13 cellular contexts compared by ENCODE assay signal in genomic region chr13:50153401-50153800, GRCh38.
DNase-seq lines count a peak whose midpoint lies in the region; ATAC-seq and TF ChIP-seq lines count a peak whose summit lies in the region.
"Had no signal": no experiment of that assay in that cellular context is flagged by ENCODE, and none has a peak within 500 bp of the region (broad histone marks: within the 10 kb centered on the region; RNA-seq: fewer than 3 reads in every experiment).

No MANE protein-coding gene starts in this region.

- H3K4me2 ChIP-seq in BLaER1 = peak overlapping the region; percentile 48
- peak overlapping the region; percentile 74 for H3K4me2 ChIP-seq in OCI-LY1 (ENCODE audit: low read length)
- H3K4me2 ChIP-seq in fibroblast of lung (ENCODE audit: extremely low read depth, insufficient read depth, low read length) = peak overlapping the region; percentile 64

- H3K36me3 Mint-ChIP-seq in activated naive CD8-positive, alpha-beta T cell treated with anti-CD3 and anti-CD28 coated beads for 36 hours = no peaks in the 10 kb centered on the region

- peaks cover 9% of the 10 kb centered on the region for H3K27me3 Mint-ChIP-seq in activated naive CD8-positive, alpha-beta T cell treated with anti-CD3 and anti-CD28 coated beads for 36 hours

- H3K9me3 Mint-ChIP-seq in activated naive CD8-positive, alpha-beta T cell treated with anti-CD3 and anti-CD28 coated beads for 36 hours = no peaks in the 10 kb centered on the region
- H3K9me3 Mint-ChIP-seq: T-helper 1 cell treated with Interleukin-12 subunit alpha and Interleukin-12 subunit beta and Interleukin-4 antibody, amounts not matched to agents 30 μg/mL and 1 μg/mL, for 36 hours had no signal

- TF ChIP-seq CTCF in OCI-LY1 (IDR thresholded peaks at IDR 0.05; ENCODE audit: low read length) (no peak), fibroblast of lung (conservative IDR thresholded peaks at IDR 0.05 in 1 of 2, IDR thresholded peaks at IDR 0.05 in 1 of 2; ENCODE audit: low read depth in 1 of 2, low read length in 2 of 2) (no peak)

- ATAC-seq in GM18511 (IDR thresholded peaks at IDR 0.05; ENCODE audit: unreplicated experiment) = peak; percentile 11
- no peak for ATAC-seq in HG02610 (IDR thresholded peaks at IDR 0.05; ENCODE audit: unreplicated experiment)

- peak overlapping the region; percentile 48 for H2AFZ ChIP-seq in OCI-LY1 (ENCODE audit: low read length)
- H2AFZ ChIP-seq in fibroblast of lung (ENCODE audit: low read length) = no peak overlapping the region

- no peaks in the 10 kb centered on the region for H3K9me2 ChIP-seq in OCI-LY1 (ENCODE audit: low read depth, low read length)

- H3K9ac ChIP-seq in BLaER1 (no peak overlapping the region), OCI-LY1 (ENCODE audit: low read length) (peak overlapping the region; percentile 62), fibroblast of lung (ENCODE audit: insufficient read depth, low read length) (no peak overlapping the region)

- H3K27ac Mint-ChIP-seq in activated naive CD8-positive, alpha-beta T cell treated with anti-CD3 and anti-CD28 coated beads for 36 hours = no peak overlapping the region
- H3K27ac Mint-ChIP-seq: T-helper 1 cell treated with Interleukin-12 subunit alpha and Interleukin-12 subunit beta and Interleukin-4 antibody, amounts not matched to agents 30 μg/mL and 1 μg/mL, for 36 hours had no signal

- peaks cover 7% of the 10 kb centered on the region for H3K4me1 Mint-ChIP-seq in activated naive CD8-positive, alpha-beta T cell treated with anti-CD3 and anti-CD28 coated beads for 36 hours

- no peaks in the 10 kb centered on the region for H3K36me3 ChIP-seq in BLaER1
- H3K36me3 ChIP-seq in OCI-LY1 (ENCODE audit: insufficient read depth, low read length) = no peaks in the 10 kb centered on the region
- no peaks in the 10 kb centered on the region for H3K36me3 ChIP-seq in fibroblast of lung (ENCODE audit: control insufficient read depth, insufficient read depth, low read length)
- H3K36me3 ChIP-seq: ascending aorta had no signal

- no peak overlapping the region for H3K4me3 Mint-ChIP-seq in activated naive CD8-positive, alpha-beta T cell treated with anti-CD3 and anti-CD28 coated beads for 36 hours
- H3K4me3 Mint-ChIP-seq: T-helper 1 cell treated with Interleukin-12 subunit alpha and Interleukin-12 subunit beta and Interleukin-4 antibody, amounts not matched to agents 30 μg/mL and 1 μg/mL, for 36 hours had no signal

- DNase-seq in fibroblast of lung (ENCODE audit: low read depth in 2 of 2) (no peak), SHP77 (lab: John Stamatoyannopoulos, UW) (no peak)
- no peak for DNase-seq in stimulated activated CD4-positive, alpha-beta T cell treated with anti-CD3 and anti-CD28 coated beads, Interleukin-15, amount 100 ng/mL, for 24 hours
- no peak for DNase-seq in activated naive CD8-positive, alpha-beta T cell treated with anti-CD3 and anti-CD28 coated beads for 36 hours
- DNase-seq: GOT3, NCI-H1694, Right ventricle myocardium superior had no signal

- H3F3A ChIP-seq in OCI-LY1 (ENCODE audit: insufficient read depth, low read length) = no peaks in the 10 kb centered on the region; the same call in 1 of the 2 replicates

- H3K4me1 ChIP-seq in BLaER1 (peaks cover 17% of the 10 kb centered on the region), OCI-LY1 (ENCODE audit: insufficient read depth, low read length, severe bottlenecking) (peaks cover 32% of the 10 kb centered on the region), fibroblast of lung (ENCODE audit: control insufficient read depth, extremely low read depth, insufficient read depth, low read length) (no peaks in the 10 kb centered on the region)
- H3K4me1 ChIP-seq: ascending aorta had no signal

- H3K4me3 ChIP-seq in BLaER1 (no peak overlapping the region), OCI-LY1 (ENCODE audit: low read depth, low read length, poor library complexity, severe bottlenecking) (peak overlapping the region; percentile 37), fibroblast of lung (replicated peaks in 1 of 4; ENCODE audit: control extremely low read depth in 1 of 4, insufficient read depth in 1 of 4, low read depth in 3 of 4, low read length in 4 of 4) (no peak overlapping the region)

- no peaks in the 10 kb centered on the region for H4K20me1 ChIP-seq in BLaER1
- no peaks in the 10 kb centered on the region for H4K20me1 ChIP-seq in OCI-LY1 (ENCODE audit: insufficient read depth, low read length)
- no peaks in the 10 kb centered on the region for H4K20me1 ChIP-seq in fibroblast of lung (ENCODE audit: control insufficient read depth, extremely low read depth, insufficient read depth, low read length)

- H3K27me3 ChIP-seq in BLaER1 (no peaks in the 10 kb centered on the region), OCI-LY1 (ENCODE audit: insufficient read depth, low read length) (no peaks in the 10 kb centered on the region), fibroblast of lung (ENCODE audit: control insufficient read depth, insufficient read depth, low read length) (no peaks in the 10 kb centered on the region)
- H3K27me3 ChIP-seq: ascending aorta had no signal

- no peaks in the 10 kb centered on the region for H3K9me3 ChIP-seq in BLaER1
- no peaks in the 10 kb centered on the region for H3K9me3 ChIP-seq in OCI-LY1 (ENCODE audit: low read length)
- no peaks in the 10 kb centered on the region for H3K9me3 ChIP-seq in fibroblast of lung (ENCODE audit: control insufficient read depth, insufficient read depth, low read depth, low read length)
- H3K9me3 ChIP-seq: ascending aorta had no signal

- no peaks in the 10 kb centered on the region for H3K79me2 ChIP-seq in OCI-LY1 (ENCODE audit: insufficient read depth, low read length)
- H3K79me2 ChIP-seq in fibroblast of lung (ENCODE audit: control insufficient read depth, insufficient read depth, low read length) = no peaks in the 10 kb centered on the region

- no peak overlapping the region for H3K27ac ChIP-seq in BLaER1
- H3K27ac ChIP-seq in OCI-LY1 (ENCODE audit: low read depth, low read length, poor library complexity, severe bottlenecking) = peak overlapping the region; percentile 83
- no peak overlapping the region for H3K27ac ChIP-seq in fibroblast of lung (ENCODE audit: insufficient read depth, low read length)
- H3K27ac ChIP-seq: ascending aorta had no signal
